ENCODE assay signal across 11 cellular contexts in genomic region chr7:263483-264351, GRCh38. TPM values are rescaled to one million over a fixed set of nuclear protein-coding genes. Genes with fewer than 3 reads are reported as not detected.
DNase-seq lines count a peak whose midpoint lies in the region; ATAC-seq and TF ChIP-seq lines count a peak whose summit lies in the region.
"Not testable (repeated sequence)": the region's sequence is repeated elsewhere in the genome, so short reads cannot be mapped to it uniquely, and the experiment has no call there.
"Had no signal": no experiment of that assay in that cellular context is flagged by ENCODE, and none has a peak within 500 bp of the region (broad histone marks: within the 10 kb centered on the region; RNA-seq: fewer than 3 reads in every experiment).

No MANE protein-coding gene starts in this region.

- not testable (repeated sequence) for H3K9me3 Mint-ChIP-seq in CD4-positive, CD25-positive, alpha-beta regulatory T cell
- H3K9me3 Mint-ChIP-seq in glutamatergic neuron (ENCODE audit: unreplicated experiment) = peaks cover 54% of the 10 kb centered on the region
- peaks cover 20% of the 10 kb centered on the region for H3K9me3 Mint-ChIP-seq in nephron

- peak overlapping the region; percentile 55; the same call in 1 of the 2 replicates for H3K9ac ChIP-seq in OCI-LY3 (ENCODE audit: low read length)

- not testable (repeated sequence) for ATAC-seq in CD4-positive, CD25-positive, alpha-beta regulatory T cell (ENCODE audit: low read depth in 2 of 2)

- peak; percentile 19; the same call in 1 of the 2 replicates for TF ChIP-seq CTCF in OCI-LY3 (IDR thresholded peaks at IDR 0.05; ENCODE audit: low read depth, low read length)
- TF ChIP-seq CTCF in ascending aorta (IDR thresholded peaks at IDR 0.05) = peak in 2 of 3 experiments; percentile 5 to 42
- TF ChIP-seq CTCF in glutamatergic neuron (IDR thresholded peaks at IDR 0.05; ENCODE audit: partially characterized antibody, unreplicated experiment) = peak; percentile 69
- TF ChIP-seq CTCF in nephron (IDR thresholded peaks at IDR 0.05; ENCODE audit: unreplicated experiment in 3 of 3) = peak; percentile 7 to 35 (median 15)

- H3K27me3 Mint-ChIP-seq in CD4-positive, CD25-positive, alpha-beta regulatory T cell; nephron (ENCODE audit: low read depth): not testable (repeated sequence)
- peaks cover 47% of the 10 kb centered on the region for H3K27me3 Mint-ChIP-seq in glutamatergic neuron (ENCODE audit: unreplicated experiment)

- not testable (repeated sequence) for H3K4me3 Mint-ChIP-seq in CD4-positive, CD25-positive, alpha-beta regulatory T cell; glutamatergic neuron (ENCODE audit: unreplicated experiment); nephron

- H3K36me3 ChIP-seq in CD4-positive, CD25-positive, alpha-beta regulatory T cell (ENCODE audit: control insufficient read depth, insufficient read depth, low read length); OCI-LY3 (replicated peaks; ENCODE audit: low read depth, low read length): not testable (repeated sequence)
- H3K36me3 ChIP-seq in ascending aorta = peaks cover 23 to 27% of the 10 kb centered on the region in 2 donors

- H3K36me3 Mint-ChIP-seq in CD4-positive, CD25-positive, alpha-beta regulatory T cell = not testable (repeated sequence)
- H3K36me3 Mint-ChIP-seq in glutamatergic neuron (ENCODE audit: unreplicated experiment) = peaks cover 41% of the 10 kb centered on the region
- peaks cover 40% of the 10 kb centered on the region for H3K36me3 Mint-ChIP-seq in nephron (ENCODE audit: low read depth)

- intact Hi-C loops in ascending aorta (cut with DNase I) = not testable (repeated sequence)

- H4K20me1 ChIP-seq in OCI-LY3 (ENCODE audit: insufficient read depth, low read length) = not testable (repeated sequence)

- not testable (repeated sequence) for H3K4me1 Mint-ChIP-seq in CD4-positive, CD25-positive, alpha-beta regulatory T cell; glutamatergic neuron (ENCODE audit: low read depth, unreplicated experiment)
- peaks cover 15% of the 10 kb centered on the region for H3K4me1 Mint-ChIP-seq in nephron

- not testable (repeated sequence) for H3K27me3 ChIP-seq in CD4-positive, CD25-positive, alpha-beta regulatory T cell (ENCODE audit: control insufficient read depth, insufficient read depth, low read length); OCI-LY3 (ENCODE audit: low read depth, low read length); ascending aorta

- not testable (repeated sequence) for H3K79me2 ChIP-seq in OCI-LY3 (ENCODE audit: low read length)

- peak; percentile 7 to 61 (median 48) for DNase-seq in CD4-positive, CD25-positive, alpha-beta regulatory T cell
- DNase-seq in GOT3 (lab: John Stamatoyannopoulos, UW) (peak; percentile 74), glutamatergic neuron (peak; percentile 8)
- DNase-seq in activated CD4-positive, alpha-beta T cell treated with anti-CD3 and anti-CD28 coated beads, Interleukin-2, amount 50 U/mL, for 1 hour = peak; percentile 65
- not testable (repeated sequence) for DNase-seq in ascending aorta (ENCODE audit: low spot score in 2 of 2)
- peak; percentile 60 for DNase-seq in stimulated activated CD8-positive, alpha-beta memory T cell treated with anti-CD3 and anti-CD28 coated beads, Interleukin-4, amount 100 ng/mL, for 48 hours

- H2AFZ ChIP-seq in OCI-LY3 (ENCODE audit: low read depth, low read length) = not testable (repeated sequence)

- not testable (repeated sequence) for H3K27ac ChIP-seq in CD4-positive, CD25-positive, alpha-beta regulatory T cell (ENCODE audit: insufficient read depth, low read length, poor library complexity, severe bottlenecking); ascending aorta
- peak overlapping the region; percentile 64 for H3K27ac ChIP-seq in OCI-LY3 (ENCODE audit: low read length)

- peak overlapping the region; percentile 57 for H3K4me2 ChIP-seq in OCI-LY3 (ENCODE audit: low read length)

- not testable (repeated sequence) for H3K4me3 ChIP-seq in CD4-positive, CD25-positive, alpha-beta regulatory T cell (ENCODE audit: low read depth, low read length); ascending aorta
- peak overlapping the region; percentile 71 for H3K4me3 ChIP-seq in OCI-LY3 (ENCODE audit: low read length)

- H3K4me1 ChIP-seq in CD4-positive, CD25-positive, alpha-beta regulatory T cell (ENCODE audit: control insufficient read depth, insufficient read depth, low read length, poor library complexity, severe bottlenecking); OCI-LY3 (ENCODE audit: low read length); ascending aorta: not testable (repeated sequence)

- not testable (repeated sequence) for H3K9me3 ChIP-seq in CD4-positive, CD25-positive, alpha-beta regulatory T cell (ENCODE audit: control insufficient read depth in 2 of 2, low read length in 2 of 2); OCI-LY3 (ENCODE audit: insufficient read depth, low read length); ascending aorta

- H3K27ac Mint-ChIP-seq in CD4-positive, CD25-positive, alpha-beta regulatory T cell = peak overlapping the region in 1 of 3 donors; percentile 65
- H3K27ac Mint-ChIP-seq in glutamatergic neuron (ENCODE audit: unreplicated experiment); nephron: not testable (repeated sequence)

RNA-seq across cellular contexts. Expression of gene FOXL3, which starts 26.3 kb away (rescaled TPM):
- total RNA-seq in CD4-positive, CD25-positive, alpha-beta regulatory T cell = not detected
- polyA plus RNA-seq in CD4-positive, CD25-positive, alpha-beta regulatory T cell = not detected
- total RNA-seq in ascending aorta (not detected), glutamatergic neuron (ENCODE audit: unreplicated experiment) (not detected)
- total RNA-seq: cardiac septum, foreskin keratinocyte, RPMI7951 had no signal
- polyA plus RNA-seq: foreskin keratinocyte had no signal

Comparison
In these comparisons a context has a peak if more than half of its experiments do, and no peak if none do; other contexts are left out.
1. CTCF ChIP-seq: peak in every context shown above with its lines; median percentile 69 in glutamatergic neuron; 24 in ascending aorta; 19 in OCI-LY3; 15 in nephron.